In the genomic region with DNA sequence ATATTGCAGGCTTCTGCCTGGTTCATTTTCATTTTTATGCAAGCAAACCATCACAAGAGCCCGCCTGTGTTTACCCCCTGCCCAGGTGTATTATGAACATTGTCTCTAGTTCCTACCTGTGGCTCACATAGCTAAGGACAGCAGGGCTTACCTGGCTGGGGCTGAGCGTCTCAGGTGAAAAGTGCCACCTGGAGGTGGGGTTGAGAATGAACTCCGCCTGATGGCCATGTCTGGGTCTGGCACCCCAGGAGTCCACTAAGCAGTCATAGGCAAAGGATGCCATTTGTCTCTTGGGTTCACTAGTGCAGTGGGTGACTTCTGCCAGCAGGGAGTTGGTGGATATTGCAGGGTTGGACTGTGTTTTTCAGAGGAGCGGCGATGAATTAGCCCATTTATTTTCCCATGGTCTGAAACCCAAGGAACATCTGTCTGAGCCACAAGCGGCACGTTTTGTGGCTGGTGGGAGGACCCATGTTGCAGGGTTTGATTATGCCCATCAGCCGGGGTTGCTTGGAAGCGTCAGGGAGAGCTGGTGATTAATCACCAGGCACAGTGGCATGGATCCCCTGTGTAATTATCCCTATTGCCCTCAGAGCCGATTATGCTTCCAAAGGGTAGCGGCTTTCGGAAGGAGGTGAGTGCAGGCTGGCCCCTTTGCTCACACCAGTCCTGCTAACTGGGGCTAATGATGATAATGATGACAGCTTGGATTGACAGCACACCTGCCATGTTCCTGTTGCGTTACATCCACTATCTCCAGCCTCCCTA, we compare ENCODE assay signal across 10 cellular contexts.
DNase-seq lines count a peak whose midpoint lies in the region; ATAC-seq and TF ChIP-seq lines count a peak whose summit lies in the region.
"Had no signal": no experiment of that assay in that cellular context is flagged by ENCODE, and none has a peak within 500 bp of the region (broad histone marks: within the 10 kb centered on the region; RNA-seq: fewer than 3 reads in every experiment).

No MANE protein-coding gene starts in this region.

- peaks cover 0 to 6% of the 10 kb centered on the region in 2 donors for H3K27me3 ChIP-seq in body of pancreas

- DNase-seq in GM10266 (ENCODE audit: extremely low spot score) (no peak), NB4 (ENCODE audit: low read depth) (no peak), body of pancreas (peak; percentile 31 to 63 (median 48)), mucosa of descending colon (peak in 2 of 3 donors; percentile 39 to 55), dermis blood vessel endothelial cell (no peak), C1 segment of cervical spinal cord (lab: John Stamatoyannopoulos, UW) (no peak), NOMO-1 (lab: John Stamatoyannopoulos, UW; ENCODE audit: unreplicated experiment in 2 of 2) (no peak)
- DNase-seq: activated naive CD4-positive, alpha-beta T cell treated with Interleukin-2 at 50 U/mL for 16 hours; T-cell had no signal

- peak; percentile 1 for TF ChIP-seq CTCF in GM10266 (IDR thresholded peaks at IDR 0.05; ENCODE audit: control insufficient read depth, insufficient read depth, low read depth, missing control alignments)
- peak; percentile 26 for TF ChIP-seq CTCF in NB4 (IDR thresholded peaks at IDR 0.05; ENCODE audit: low read depth, low read length)
- TF ChIP-seq CTCF in body of pancreas (IDR thresholded peaks at IDR 0.05): peak; percentile 22 to 67 (median 43)
- TF ChIP-seq CTCF in mucosa of descending colon (IDR thresholded peaks at IDR 0.05): peak; percentile 13

- ATAC-seq in body of pancreas (no peak), mucosa of descending colon (peak; percentile 78), HG03045 (IDR thresholded peaks at IDR 0.05; ENCODE audit: unreplicated experiment) (no peak)
- ATAC-seq: T-cell had no signal

- H3K27ac ChIP-seq in body of pancreas: no peak overlapping the region

- H3K36me3 ChIP-seq in body of pancreas (replicated peaks in 1 of 2; ENCODE audit: insufficient read depth in 1 of 2, low read depth in 2 of 2) (no peaks in the 10 kb centered on the region), mucosa of descending colon (ENCODE audit: low read depth) (no peaks in the 10 kb centered on the region)

- H3K4me1 ChIP-seq in body of pancreas (peaks cover 16% of the 10 kb centered on the region), mucosa of descending colon (ENCODE audit: low read depth) (no peaks in the 10 kb centered on the region)

- intact Hi-C loops in body of pancreas (cut with DNase I): no loop called here
- intact Hi-C loops in mucosa of descending colon (cut with DNase I, micrococcal nuclease): no loop called here

- no peak overlapping the region for H3K4me3 ChIP-seq in NB4 (ENCODE audit: low read depth, low read length)
- no peak overlapping the region for H3K4me3 ChIP-seq in body of pancreas
- no peak overlapping the region for H3K4me3 ChIP-seq in mucosa of descending colon

- H3K9me3 ChIP-seq in body of pancreas (no peaks in the 10 kb centered on the region), mucosa of descending colon (no peaks in the 10 kb centered on the region)

- TF ChIP-seq POLR2A in NB4 (IDR thresholded peaks at IDR 0.05; ENCODE audit: extremely low read depth, insufficient read length): no peak
- TF ChIP-seq POLR2A in body of pancreas (IDR thresholded peaks at IDR 0.05): no peak

- WGBS in body of pancreas, 2 donors: 53 to 54% methylated on average over 12 to 13 of the region's 13 CpGs

Comparison
In these comparisons a context has a peak if more than half of its experiments do, and no peak if none do; other contexts are left out.
1. DNase-seq: peak in body of pancreas (4 of 4) and mucosa of descending colon (2 of 3); none in GM10266 (single experiment), NB4 (single experiment), dermis blood vessel endothelial cell (single experiment), C1 segment of cervical spinal cord (0 of 14) and NOMO-1 (0 of 2).
2. Peak in every context shown above with its lines, with median percentiles within 50 percentile points of each other: CTCF ChIP-seq.